Comparison of ENCODE assay signal across 25 cellular contexts in the genomic region with DNA sequence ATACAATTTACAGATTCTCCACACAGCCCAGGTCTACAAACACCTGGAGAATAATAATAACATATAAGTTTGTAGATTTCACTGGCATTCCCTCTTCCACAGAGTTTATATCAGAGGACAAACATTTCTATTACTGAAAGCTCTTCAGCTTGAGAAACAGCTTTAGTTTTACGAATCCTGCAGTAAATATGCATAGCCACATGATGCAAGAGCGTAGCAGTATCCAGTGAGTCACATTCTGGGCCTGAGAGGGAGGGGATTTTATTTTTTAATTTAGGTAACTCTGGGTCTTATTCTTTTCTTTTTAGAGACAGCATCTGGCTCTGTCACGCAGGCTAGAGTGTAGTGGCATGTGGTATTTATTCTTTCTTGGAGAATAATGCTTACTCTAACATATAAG.
"Had no signal": no experiment of that assay in that cellular context is flagged by ENCODE, and none has a peak within 500 bp of the region (broad histone marks: within the 10 kb centered on the region; RNA-seq: fewer than 3 reads in every experiment).

No MANE protein-coding gene starts in this region.

- H3K4me3 ChIP-seq: adrenal gland, ascending aorta, dorsolateral prefrontal cortex, esophagus squamous epithelium, gastroesophageal sphincter, lower lobe of right lung, upper lobe of right lung had no signal

- H3K9me3 ChIP-seq: adrenal gland, ascending aorta, gastroesophageal sphincter, lower lobe of right lung, upper lobe of right lung had no signal

- DNase-seq: activated CD4-positive, alpha-beta T cell treated with anti-CD3 and anti-CD28 coated beads for 36 hours; activated CD4-positive, alpha-beta T cell treated with anti-CD3 and anti-CD28 coated beads, Interleukin-2, amount 50 U/mL, for 4 hours; activated CD8-positive, alpha-beta memory T cell treated with anti-CD3 and anti-CD28 coated beads for 24 hours; activated CD8-positive, alpha-beta memory T cell treated with anti-CD3 and anti-CD28 coated beads, Interleukin-2, amount 50 U/mL, for 4 hours; activated T-cell treated with anti-CD3 and anti-CD28 coated beads, Interleukin-2, amount 50 U/mL, for 24 hours; adrenal gland; dorsolateral prefrontal cortex; effector memory CD8-positive, alpha-beta T cell; esophagus squamous epithelium; head of caudate nucleus; lower lobe of right lung; midbrain; natural killer cell; stimulated activated CD4-positive, alpha-beta T cell treated with anti-CD3 and anti-CD28 coated beads, Interleukin-4, amount 100 ng/mL, for 24 hours; stimulated activated naive CD8-positive, alpha-beta T cell treated with anti-CD3 and anti-CD28 coated beads, Interleukin-15, Interleukin-2, amounts not matched to agents 100 U/mL and 50 U/mL, for 24 hours; T-helper 1 cell; T-helper 9 cell; upper lobe of right lung had no signal

- H3K27me3 ChIP-seq: adrenal gland, ascending aorta, dorsolateral prefrontal cortex, esophagus squamous epithelium, gastroesophageal sphincter, upper lobe of right lung had no signal

- H3K27ac Mint-ChIP-seq: activated CD4-positive, alpha-beta T cell treated with anti-CD3 and anti-CD28 coated beads for 36 hours; activated naive CD4-positive, alpha-beta T cell treated with anti-CD3 and anti-CD28 coated beads, Interleukin-2, amount 50 U/mL, for 72 hours; activated T-cell treated with anti-CD3 and anti-CD28 coated beads, Interleukin-2, amount 50 U/mL, for 24 hours; activated T-helper 17 cell treated with anti-CD3 and anti-CD28 coated beads, Interleukin-2, amount 50 U/mL, for 72 hours; effector memory CD8-positive, alpha-beta T cell; natural killer cell; progenitor cell of endocrine pancreas; WTC11 had no signal

- H3K4me1 Mint-ChIP-seq: activated CD4-positive, alpha-beta T cell treated with anti-CD3 and anti-CD28 coated beads for 36 hours; activated T-helper 17 cell treated with anti-CD3 and anti-CD28 coated beads, Interleukin-2, amount 50 U/mL, for 72 hours; central memory CD8-positive, alpha-beta T cell; natural killer cell had no signal

- H3K27me3 Mint-ChIP-seq: activated CD4-positive, alpha-beta T cell treated with anti-CD3 and anti-CD28 coated beads for 36 hours; activated T-cell treated with anti-CD3 and anti-CD28 coated beads, Interleukin-2, amount 50 U/mL, for 24 hours; activated T-helper 17 cell treated with anti-CD3 and anti-CD28 coated beads, Interleukin-2, amount 50 U/mL, for 72 hours; central memory CD8-positive, alpha-beta T cell; effector memory CD8-positive, alpha-beta T cell; progenitor cell of endocrine pancreas had no signal

- H3K27ac ChIP-seq: adrenal gland, ascending aorta, dorsolateral prefrontal cortex, esophagus squamous epithelium, gastroesophageal sphincter, lower lobe of right lung, upper lobe of right lung had no signal

- ATAC-seq: activated CD4-positive, alpha-beta T cell treated with anti-CD3 and anti-CD28 coated beads for 36 hours; activated naive CD4-positive, alpha-beta T cell treated with anti-CD3 and anti-CD28 coated beads, Interleukin-2, amount 50 U/mL, for 72 hours; activated T-helper 17 cell treated with anti-CD3 and anti-CD28 coated beads, Interleukin-2, amount 50 U/mL, for 72 hours; effector memory CD8-positive, alpha-beta T cell; gastroesophageal sphincter; lower lobe of right lung; natural killer cell; stimulated activated naive CD8-positive, alpha-beta T cell treated with anti-CD3 and anti-CD28 coated beads, Interleukin-15, Interleukin-2, amounts not matched to agents 100 U/mL and 50 U/mL, for 24 hours; upper lobe of right lung; WTC11 had no signal

- H3K4me1 ChIP-seq: adrenal gland, ascending aorta, esophagus squamous epithelium, gastroesophageal sphincter, lower lobe of right lung, upper lobe of right lung had no signal

- H3K4me3 Mint-ChIP-seq: activated CD4-positive, alpha-beta T cell treated with anti-CD3 and anti-CD28 coated beads for 36 hours; activated T-cell treated with anti-CD3 and anti-CD28 coated beads, Interleukin-2, amount 50 U/mL, for 24 hours; activated T-helper 17 cell treated with anti-CD3 and anti-CD28 coated beads, Interleukin-2, amount 50 U/mL, for 72 hours; central memory CD8-positive, alpha-beta T cell; effector memory CD8-positive, alpha-beta T cell; natural killer cell; WTC11 had no signal

- H3K36me3 Mint-ChIP-seq: activated naive CD4-positive, alpha-beta T cell treated with anti-CD3 and anti-CD28 coated beads, Interleukin-2, amount 50 U/mL, for 72 hours had no signal

- H3K36me3 ChIP-seq: adrenal gland, ascending aorta, esophagus squamous epithelium, gastroesophageal sphincter, lower lobe of right lung, upper lobe of right lung had no signal
